ENCODE assay signal across 20 cellular contexts in the genomic region with DNA sequence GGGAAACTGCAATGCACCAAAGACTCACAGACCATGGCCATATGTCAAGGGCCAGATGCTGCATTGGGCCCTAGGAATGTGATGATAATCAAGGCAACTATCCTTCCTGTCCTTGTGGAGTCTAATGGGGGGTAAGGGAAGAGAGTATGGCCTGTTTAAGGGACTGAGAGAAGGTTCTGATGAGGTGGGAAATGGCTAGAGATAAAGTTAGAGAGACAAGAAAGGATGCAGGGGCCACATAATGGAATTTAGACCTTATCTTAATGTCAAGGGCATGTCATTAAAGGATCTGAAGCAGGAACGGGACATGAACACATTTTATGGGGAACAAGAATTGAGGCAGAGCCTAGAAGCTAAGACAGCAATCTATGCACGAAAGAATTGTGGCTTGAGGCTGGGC. TPM values are rescaled to one million over a fixed set of nuclear protein-coding genes. Genes with fewer than 3 reads are reported as not detected.
DNase-seq lines count a peak whose midpoint lies in the region; ATAC-seq and TF ChIP-seq lines count a peak whose summit lies in the region.
"Had no signal": no experiment of that assay in that cellular context is flagged by ENCODE, and none has a peak within 500 bp of the region (broad histone marks: within the 10 kb centered on the region; RNA-seq: fewer than 3 reads in every experiment).

No MANE protein-coding gene starts in this region.

- no peak overlapping the region for H3K4me3 Mint-ChIP-seq in WTC11
- H3K4me3 Mint-ChIP-seq: B cell; CD4-positive, alpha-beta T cell; CD8-positive, alpha-beta T cell had no signal

- WGBS in esophagus, 2 donors: 84 to 87% methylated on average over 2 of the region's 2 CpGs

- peaks cover 5% of the 10 kb centered on the region; the same call in 1 of the 2 replicates for H3K4me1 Mint-ChIP-seq in WTC11
- H3K4me1 Mint-ChIP-seq: B cell had no signal

- no peaks in the 10 kb centered on the region for H3K79me2 ChIP-seq in OCI-LY3 (ENCODE audit: low read length)

- POLR2A ChIA-PET in WTC11 (lab: Charles Lee): no interaction called here

- 0 out of 2 replicates have a peak overlapping the region, but pooled peaks have one; percentile 9 for H2AFZ ChIP-seq in OCI-LY3 (ENCODE audit: low read depth, low read length)

- peak overlapping the region; percentile 12; the same call in 1 of the 2 replicates for H3K27ac Mint-ChIP-seq in WTC11
- H3K27ac Mint-ChIP-seq: B cell; CD4-positive, alpha-beta T cell; CD8-positive, alpha-beta T cell had no signal

- H3K9ac ChIP-seq in OCI-LY3 (ENCODE audit: low read length): no peak overlapping the region
- H3K9ac ChIP-seq: BLaER1 treated with 17β-estradiol and CSF1 and Interleukin-3, amounts not matched to agents 10 nM and 100 nM had no signal

- H3K27me3 Mint-ChIP-seq in WTC11 (ENCODE audit: low read depth): no peaks in the 10 kb centered on the region

- H3K36me3 ChIP-seq in OCI-LY3 (replicated peaks; ENCODE audit: low read depth, low read length) (no peaks in the 10 kb centered on the region), esophagus (ENCODE audit: control insufficient read depth in 2 of 2, insufficient read depth in 2 of 2, low read length in 1 of 2) (no peaks in the 10 kb centered on the region)
- H3K36me3 ChIP-seq: BLaER1 treated with 17β-estradiol and CSF1 and Interleukin-3, amounts not matched to agents 10 nM and 100 nM had no signal

- H3K27ac ChIP-seq in OCI-LY3 (ENCODE audit: low read length) (no peak overlapping the region), esophagus (ENCODE audit: low read depth in 2 of 2, low read length in 1 of 2) (peak overlapping the region; percentile 3 to 55)
- H3K27ac ChIP-seq: 22Rv1; A549; BLaER1 treated with 17β-estradiol and CSF1 and Interleukin-3, amounts not matched to agents 10 nM and 100 nM; C4-2B had no signal

- H3K9me3 Mint-ChIP-seq in WTC11: no peaks in the 10 kb centered on the region; the same call in 1 of the 2 replicates
- H3K9me3 Mint-ChIP-seq: CD4-positive, alpha-beta T cell; CD8-positive, alpha-beta T cell had no signal

- H3K9me3 ChIP-seq in OCI-LY3 (ENCODE audit: insufficient read depth, low read length): no peaks in the 10 kb centered on the region
- no peaks in the 10 kb centered on the region for H3K9me3 ChIP-seq in esophagus (ENCODE audit: control insufficient read depth in 2 of 2, insufficient read depth in 1 of 2, low read depth in 1 of 2, low read length in 1 of 2)
- H3K9me3 ChIP-seq: A549; BLaER1 treated with 17β-estradiol and CSF1 and Interleukin-3, amounts not matched to agents 10 nM and 100 nM; Caco-2 had no signal

- H4K20me1 ChIP-seq in OCI-LY3 (ENCODE audit: insufficient read depth, low read length): no peaks in the 10 kb centered on the region
- H4K20me1 ChIP-seq: BLaER1 treated with 17β-estradiol and CSF1 and Interleukin-3, amounts not matched to agents 10 nM and 100 nM had no signal

- no peaks in the 10 kb centered on the region for H3K36me3 Mint-ChIP-seq in WTC11
- H3K36me3 Mint-ChIP-seq: CD8-positive, alpha-beta T cell had no signal

- H3K4me3 ChIP-seq in OCI-LY3 (ENCODE audit: low read length) (no peak overlapping the region), esophagus (ENCODE audit: low read depth in 1 of 2, low read length in 2 of 2) (no peak overlapping the region)
- H3K4me3 ChIP-seq: A549; BLaER1 treated with 17β-estradiol and CSF1 and Interleukin-3, amounts not matched to agents 10 nM and 100 nM had no signal

- CTCF ChIA-PET in WTC11 (lab: Charles Lee): interaction anchor here (1.0 to 1.6 kb wide), 2 partner anchors 112 to 115 kb away, joined by 3 to 9 read pairs; no protein-coding TSS in a partner anchor

- TF ChIP-seq CTCF in OCI-LY3 (IDR thresholded peaks at IDR 0.05; ENCODE audit: low read depth, low read length): no peak
- TF ChIP-seq CTCF in WTC11 (IDR thresholded peaks at IDR 0.05): no peak
- no peak for TF ChIP-seq CTCF in omental fat pad (IDR thresholded peaks at IDR 0.05)

- H3K27me3 ChIP-seq in OCI-LY3 (ENCODE audit: low read depth, low read length) (no peaks in the 10 kb centered on the region), esophagus (ENCODE audit: control insufficient read depth in 1 of 2, insufficient read depth in 2 of 2, low read length in 2 of 2) (no peaks in the 10 kb centered on the region)
- H3K27me3 ChIP-seq: BLaER1 treated with 17β-estradiol and CSF1 and Interleukin-3, amounts not matched to agents 10 nM and 100 nM had no signal

- H3K4me2 ChIP-seq in OCI-LY3 (ENCODE audit: low read length): no peak overlapping the region
- H3K4me2 ChIP-seq: A549; BLaER1 treated with 17β-estradiol and CSF1 and Interleukin-3, amounts not matched to agents 10 nM and 100 nM had no signal

- H3K4me1 ChIP-seq in OCI-LY3 (ENCODE audit: low read length) (peaks cover 29% of the 10 kb centered on the region), esophagus (ENCODE audit: control insufficient read depth in 2 of 2, insufficient read depth in 2 of 2, low read length in 1 of 2) (peaks cover 0 to 3% of the 10 kb centered on the region in 2 donors)
- H3K4me1 ChIP-seq: A549 had no signal

- DNase-seq in DMS 273 (lab: John Stamatoyannopoulos, UW; ENCODE audit: unreplicated experiment) (peak; percentile 1), DMS 273 treated with DMSO at 0.1 percent for 48 hours (lab: John Stamatoyannopoulos, UW) (no peak), WTC11 (ENCODE audit: low spot score) (no peak), anterior cingulate cortex (lab: John Stamatoyannopoulos, UW) (no peak), omental fat pad (ENCODE audit: low spot score) (no peak)
- DNase-seq: AML-193; Caco-2; Calu3; CD4-positive, alpha-beta T cell; CD8-positive, alpha-beta T cell; DMS79 treated with DMSO at 0.1 percent for 48 hours; GF-D8 had no signal

- ATAC-seq in WTC11: no peak
- ATAC-seq in HG02588 (IDR thresholded peaks at IDR 0.05; ENCODE audit: unreplicated experiment): no peak
- ATAC-seq in omental fat pad (ENCODE audit: low FRiP score): no peak
- ATAC-seq: A549; CD8-positive, alpha-beta T cell had no signal

TF ChIP-seq in WTC11, 78 proteins besides CTCF, POLR2A, EP300 and RAD21:
- no peak for TF ChIP-seq ESRRA (CRISPR knock-in tag; IDR thresholded peaks at IDR 0.05; ENCODE audit: borderline replicate concordance)
- no peak for TF ChIP-seq ZNF232 (CRISPR knock-in tag; IDR thresholded peaks at IDR 0.05)
- TF ChIP-seq CREB1 (CRISPR knock-in tag; IDR thresholded peaks at IDR 0.05): no peak
- TF ChIP-seq ZNF425 (CRISPR knock-in tag; conservative IDR thresholded peaks at IDR 0.05): no peak
- TF ChIP-seq ZNF263 (CRISPR knock-in tag; IDR thresholded peaks at IDR 0.05; ENCODE audit: low read depth): no peak
- TF ChIP-seq ZNF317 (CRISPR knock-in tag; IDR thresholded peaks at IDR 0.05; ENCODE audit: borderline replicate concordance, low read depth): no peak
- no peak for TF ChIP-seq E2F1 (CRISPR knock-in tag; IDR thresholded peaks at IDR 0.05)
- TF ChIP-seq NFYB (CRISPR knock-in tag; conservative IDR thresholded peaks at IDR 0.05; ENCODE audit: low read depth): no peak
- TF ChIP-seq JUN (CRISPR knock-in tag; IDR thresholded peaks at IDR 0.05): no peak
- no peak for TF ChIP-seq PREB (CRISPR knock-in tag; IDR thresholded peaks at IDR 0.05; ENCODE audit: borderline replicate concordance)

RNA-seq across cellular contexts. Expression of gene ABHD17C, which starts 30.0 kb away (rescaled TPM):
- total RNA-seq in WTC11 (2021) (23.6 to 29.0 TPM (median 23.6 TPM) in 3 replicates), omental fat pad (1 to 10 TPM; 1.1 to 4.3 (median 2.1) TPM)
- 10 to 100 TPM; 26.6 to 27.3 TPM for polyA plus RNA-seq in esophagus
